ENCODE assay signal across 18 cellular contexts in the genomic region with DNA sequence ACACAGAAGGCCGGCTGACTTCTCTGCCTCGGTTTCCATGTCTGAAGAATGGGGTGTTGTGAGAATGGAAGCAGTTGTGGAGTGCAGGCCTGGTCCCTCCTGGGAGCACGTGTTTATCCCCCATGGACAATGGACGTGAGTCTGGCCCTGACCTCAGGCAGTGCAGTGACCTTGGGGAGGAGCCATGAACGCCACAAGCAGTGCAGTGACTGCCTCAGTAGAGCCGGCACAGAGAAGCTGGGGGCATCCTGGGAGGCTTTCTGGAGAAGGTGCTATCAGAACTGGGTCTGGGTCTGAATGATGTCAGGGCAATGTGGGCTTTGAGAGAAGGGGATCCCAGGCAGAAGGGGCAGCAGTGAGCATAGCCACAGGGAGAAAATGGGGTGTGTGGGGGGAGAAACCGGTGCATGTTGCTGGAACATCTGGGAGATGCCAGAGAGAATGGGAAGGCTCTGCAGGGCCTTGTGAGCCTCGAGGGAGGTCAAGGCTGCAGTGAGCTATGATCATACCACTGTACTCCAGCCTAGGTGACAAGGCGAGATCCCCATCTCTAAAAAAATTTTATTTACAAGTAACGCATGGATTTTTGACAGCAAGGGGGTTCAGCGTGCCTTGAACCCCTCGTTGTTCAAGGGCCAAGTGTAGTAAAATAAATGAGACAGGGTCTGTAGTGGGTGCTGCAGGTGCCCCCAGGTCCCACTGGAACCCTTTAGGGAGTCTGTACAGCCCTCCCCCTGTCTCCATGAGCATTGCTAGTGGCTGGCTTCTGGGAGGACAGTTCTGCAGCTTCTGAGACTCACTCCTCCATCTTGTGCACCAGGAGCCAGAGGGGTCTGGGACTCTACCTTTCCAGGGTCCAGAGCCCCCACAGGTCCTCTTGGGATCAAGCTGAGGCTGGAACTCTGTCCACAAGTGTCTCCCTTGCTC. TPM values are rescaled to one million over a fixed set of nuclear protein-coding genes. Genes with fewer than 3 reads are reported as not detected.
DNase-seq lines count a peak whose midpoint lies in the region; ATAC-seq, FAIRE-seq and TF ChIP-seq lines count a peak whose summit lies in the region.
"Had no signal": no experiment of that assay in that cellular context is flagged by ENCODE, and none has a peak within 500 bp of the region (broad histone marks: within the 10 kb centered on the region; RNA-seq: fewer than 3 reads in every experiment).

No MANE protein-coding gene starts in this region.

- no peak overlapping the region for H3K4me3 ChIP-seq in kidney (ENCODE audit: low read length in 2 of 2)

- H3K36me3 ChIP-seq in kidney (ENCODE audit: control insufficient read depth in 1 of 2, insufficient read depth in 2 of 2, low read length in 2 of 2): no peaks in the 10 kb centered on the region

- FAIRE-seq in HTR-8/SVneo (lab: Jason Lieb, UNC): peak; percentile 96
- no peak for FAIRE-seq in kidney (lab: Jason Lieb, UNC)
- FAIRE-seq: RCC 7860 had no signal

- intact Hi-C loops in kidney (cut with DNase I): no loop called here
- intact Hi-C loops in activated CD4-positive, alpha-beta T cell treated with anti-CD3 and anti-CD28 coated beads for 36 hours (cut with DNase I, micrococcal nuclease): no loop called here

- H3K36me3 Mint-ChIP-seq in activated CD8-positive, alpha-beta memory T cell treated with anti-CD3 and anti-CD28 coated beads, Interleukin-2, amount 10 ng/mL, durations not matched to agents 7 days and 5 days: peaks cover 3% of the 10 kb centered on the region
- peaks cover 2% of the 10 kb centered on the region for H3K36me3 Mint-ChIP-seq in activated CD4-positive, alpha-beta T cell treated with anti-CD3 and anti-CD28 coated beads for 36 hours (ENCODE audit: low read depth)

- H3K9ac ChIP-seq in kidney (ENCODE audit: low read length in 2 of 2): no peak overlapping the region

- no peaks in the 10 kb centered on the region for H3K9me3 Mint-ChIP-seq in activated CD8-positive, alpha-beta memory T cell treated with anti-CD3 and anti-CD28 coated beads, Interleukin-2, amount 10 ng/mL, durations not matched to agents 7 days and 5 days (ENCODE audit: low read depth)
- peaks cover 8% of the 10 kb centered on the region for H3K9me3 Mint-ChIP-seq in activated CD4-positive, alpha-beta T cell treated with anti-CD3 and anti-CD28 coated beads for 36 hours (ENCODE audit: low read depth)

- no peak for TF ChIP-seq CTCF in kidney (IDR thresholded peaks at IDR 0.05; ENCODE audit: borderline replicate concordance, extremely low read depth, insufficient read depth)

- ATAC-seq in activated CD8-positive, alpha-beta memory T cell treated with anti-CD3 and anti-CD28 coated beads, Interleukin-2, amount 10 ng/mL, durations not matched to agents 7 days and 5 days: no peak
- ATAC-seq in activated CD4-positive, alpha-beta T cell treated with anti-CD3 and anti-CD28 coated beads for 36 hours: no peak
- ATAC-seq in HG02840 (IDR thresholded peaks at IDR 0.05; ENCODE audit: low FRiP score, unreplicated experiment): no peak

- H3K27ac Mint-ChIP-seq in activated CD8-positive, alpha-beta memory T cell treated with anti-CD3 and anti-CD28 coated beads, Interleukin-2, amount 10 ng/mL, durations not matched to agents 7 days and 5 days: no peak overlapping the region
- no peak overlapping the region for H3K27ac Mint-ChIP-seq in activated CD4-positive, alpha-beta T cell treated with anti-CD3 and anti-CD28 coated beads for 36 hours

- no peaks in the 10 kb centered on the region for H3K9me3 ChIP-seq in kidney (ENCODE audit: control insufficient read depth in 1 of 2, low read length in 2 of 2)

- no peak overlapping the region for H3K4me3 Mint-ChIP-seq in activated CD8-positive, alpha-beta memory T cell treated with anti-CD3 and anti-CD28 coated beads, Interleukin-2, amount 10 ng/mL, durations not matched to agents 7 days and 5 days
- no peak overlapping the region for H3K4me3 Mint-ChIP-seq in activated CD4-positive, alpha-beta T cell treated with anti-CD3 and anti-CD28 coated beads for 36 hours
- H3K4me3 Mint-ChIP-seq: H9 had no signal

- no peaks in the 10 kb centered on the region for H3K4me1 ChIP-seq in kidney (ENCODE audit: control insufficient read depth in 1 of 2, insufficient read depth in 1 of 2, low read depth in 1 of 2, low read length in 2 of 2)
- H3K4me1 ChIP-seq: Caco-2 had no signal

- CTCF ChIA-PET in activated CD8-positive, alpha-beta memory T cell treated with anti-CD3 and anti-CD28 coated beads, Interleukin-2, amount 10 ng/mL, durations not matched to agents 7 days and 5 days (lab: Charles Lee): interaction anchor here (0.7 kb wide), 1 partner anchor 25 kb away, joined by 5 read pairs; no protein-coding TSS in a partner anchor
- CTCF ChIA-PET in activated CD4-positive, alpha-beta T cell treated with anti-CD3 and anti-CD28 coated beads for 36 hours (lab: Charles Lee): no interaction called here

- H3K27me3 Mint-ChIP-seq in activated CD8-positive, alpha-beta memory T cell treated with anti-CD3 and anti-CD28 coated beads, Interleukin-2, amount 10 ng/mL, durations not matched to agents 7 days and 5 days: peaks cover 26% of the 10 kb centered on the region
- H3K27me3 Mint-ChIP-seq in activated CD4-positive, alpha-beta T cell treated with anti-CD3 and anti-CD28 coated beads for 36 hours: no peaks in the 10 kb centered on the region

- peak; percentile 32 for DNase-seq in activated CD8-positive, alpha-beta memory T cell treated with anti-CD3 and anti-CD28 coated beads, Interleukin-2, amount 50 U/mL, for 48 hours
- DNase-seq in activated CD8-positive, alpha-beta memory T cell treated with anti-CD3 and anti-CD28 coated beads, Interleukin-2, amount 10 ng/mL, durations not matched to agents 7 days and 5 days: no peak
- DNase-seq in HTR-8/SVneo (ENCODE audit: insufficient read length, low spot score) (no peak), kidney (peak; percentile 56), retina (peak; percentile 13), RPMI8226 (no peak)
- no peak for DNase-seq in activated CD4-positive, alpha-beta T cell treated with anti-CD3 and anti-CD28 coated beads for 36 hours
- DNase-seq: AML-193, H9, Karpas-422, MM.1S, NCI-H1105 treated with DMSO at 0.1 percent for 48 hours, NCI-H1930, NCI-H2171, NCI-H446 treated with DMSO at 0.1 percent for 48 hours had no signal

- no peaks in the 10 kb centered on the region for H3K4me1 Mint-ChIP-seq in activated CD8-positive, alpha-beta memory T cell treated with anti-CD3 and anti-CD28 coated beads, Interleukin-2, amount 10 ng/mL, durations not matched to agents 7 days and 5 days
- H3K4me1 Mint-ChIP-seq in activated CD4-positive, alpha-beta T cell treated with anti-CD3 and anti-CD28 coated beads for 36 hours: no peaks in the 10 kb centered on the region

- H3K27ac ChIP-seq in kidney (ENCODE audit: low read depth in 2 of 2, low read length in 2 of 2): no peak overlapping the region

- POLR2A ChIA-PET in activated CD4-positive, alpha-beta T cell treated with anti-CD3 and anti-CD28 coated beads for 36 hours (lab: Charles Lee): no interaction called here

RNA-seq across cellular contexts. Expression of a gene that starts 27.0 kb away (rescaled TPM):
- 10 to 100 TPM; 22.9 to 56.8 TPM for total RNA-seq in activated CD8-positive, alpha-beta memory T cell treated with anti-CD3 and anti-CD28 coated beads, Interleukin-2, amount 10 ng/mL, durations not matched to agents 7 days and 5 days
- total RNA-seq in kidney: 3.7 TPM
- not detected for polyA plus RNA-seq in kidney (ENCODE audit: insufficient read depth, low read depth, low replicate concordance)
- total RNA-seq in activated CD4-positive, alpha-beta T cell treated with anti-CD3 and anti-CD28 coated beads for 36 hours: 1 to 10 TPM in 1 of 2 experiments, under 1 TPM in 1; 0.30 to 1.4 TPM
- total RNA-seq: Caco-2, H9 had no signal

Comparison
In these comparisons a context has a peak if more than half of its experiments do, and no peak if none do; other contexts are left out.
1. DNase-seq: peak in activated CD8-positive, alpha-beta memory T cell treated with anti-CD3 and anti-CD28 coated beads, Interleukin-2, amount 50 U/mL, for 48 hours (single experiment), kidney (single experiment) and retina (single experiment); none in activated CD8-positive, alpha-beta memory T cell treated with anti-CD3 and anti-CD28 coated beads, Interleukin-2, amount 10 ng/mL, durations not matched to agents 7 days and 5 days (single experiment), HTR-8/SVneo (single experiment), activated CD4-positive, alpha-beta T cell treated with anti-CD3 and anti-CD28 coated beads for 36 hours (single experiment) and RPMI8226 (single experiment).